Comparison of ENCODE assay signal across 24 cellular contexts in the genomic region with DNA sequence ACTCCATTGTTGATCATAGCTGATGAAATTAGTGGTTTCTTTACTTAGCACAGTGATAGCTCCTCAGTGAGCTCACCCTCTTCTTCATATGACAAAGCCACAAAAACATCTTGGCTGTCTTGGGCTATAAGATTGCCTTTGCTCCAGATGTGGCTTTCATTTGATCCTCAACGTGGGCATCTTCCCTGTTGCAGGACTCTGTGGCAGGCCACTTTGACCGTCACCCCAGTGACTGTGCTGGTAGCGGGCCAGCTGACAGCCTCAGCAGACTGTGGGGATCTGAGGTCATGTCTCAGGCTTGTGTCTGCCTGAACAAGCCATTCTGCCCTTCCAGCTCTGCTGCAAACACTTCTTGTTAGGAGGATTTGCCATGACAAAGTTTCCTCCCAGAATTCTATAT.
DNase-seq lines count a peak whose midpoint lies in the region; ATAC-seq lines count a peak whose summit lies in the region.
"Had no signal": no experiment of that assay in that cellular context is flagged by ENCODE, and none has a peak within 500 bp of the region (broad histone marks: within the 10 kb centered on the region; RNA-seq: fewer than 3 reads in every experiment).

No MANE protein-coding gene starts in this region.

- H2AK5ac ChIP-seq in mesenchymal stem cell (ENCODE audit: low read length, severe bottlenecking): no peak overlapping the region

- no peak overlapping the region for H3K14ac ChIP-seq in mesenchymal stem cell (ENCODE audit: low read length in 2 of 2)

- no peak overlapping the region for H3K23ac ChIP-seq in mesenchymal stem cell (ENCODE audit: low read length in 2 of 2)

- WGBS in GM23248 (ENCODE audit: low coverage in 1 of 2, low lambda C conversion rate in 2 of 2, missing lambda C conversion rate in 2 of 2), 2 experiments: 30 to 36% methylated on average over 3 of the region's 3 CpGs
- WGBS in mesenchymal stem cell: 89% methylated on average over 3 of the region's 3 CpGs

- H4K8ac ChIP-seq in mesenchymal stem cell (ENCODE audit: low read length): no peak overlapping the region

- no peaks in the 10 kb centered on the region for H3K79me1 ChIP-seq in mesenchymal stem cell (replicated peaks; ENCODE audit: low read length, poor library complexity, severe bottlenecking)

- H3K18ac ChIP-seq in mesenchymal stem cell (ENCODE audit: low read depth in 1 of 2, low read length in 2 of 2): peak overlapping the region; percentile 3 to 40

- H2BK120ac ChIP-seq in mesenchymal stem cell (ENCODE audit: low read depth, low read length): no peak overlapping the region

- in situ Hi-C loops in GM23248 (cut with MboI): no loop called here

- H3F3A ChIP-seq in GM23248 (ENCODE audit: insufficient read depth): peaks cover 41% of the 10 kb centered on the region

- no peak overlapping the region for H4K91ac ChIP-seq in mesenchymal stem cell (ENCODE audit: low read length)

- no peak overlapping the region for H2BK5ac ChIP-seq in mesenchymal stem cell (ENCODE audit: low read depth, low read length, poor library complexity, severe bottlenecking)

- no peaks in the 10 kb centered on the region for H3K79me2 ChIP-seq in GM23248 (ENCODE audit: insufficient read depth)

- H3K9ac ChIP-seq in GM23248 (no peak overlapping the region), mesenchymal stem cell (ENCODE audit: low read length) (no peak overlapping the region)

- H3K4me1 ChIP-seq in GM23248 (ENCODE audit: insufficient read depth): peaks cover 43% of the 10 kb centered on the region
- H3K4me1 ChIP-seq in mesenchymal stem cell (ENCODE audit: control insufficient read depth, insufficient read depth, low read depth, low read length): peaks cover 5% of the 10 kb centered on the region
- H3K4me1 ChIP-seq: Caco-2 had no signal

- peak overlapping the region; percentile 38 to 67 for H2BK12ac ChIP-seq in mesenchymal stem cell (ENCODE audit: low read length in 2 of 2)

- peak overlapping the region; percentile 35; the same call in 1 of the 2 replicates for H2AFZ ChIP-seq in GM23248
- no peak overlapping the region for H2AFZ ChIP-seq in mesenchymal stem cell (ENCODE audit: low read depth, low read length)

- H3K36me3 ChIP-seq in GM23248 (ENCODE audit: low read depth) (no peaks in the 10 kb centered on the region), mesenchymal stem cell (ENCODE audit: control insufficient read depth in 1 of 2, insufficient read depth in 2 of 2, low read depth in 1 of 2, low read length in 2 of 2) (no peaks in the 10 kb centered on the region)
- H3K36me3 ChIP-seq: esophagus muscularis mucosa, pancreas, spleen, tibial nerve had no signal

- no peak overlapping the region for H2BK15ac ChIP-seq in mesenchymal stem cell (ENCODE audit: low read depth, poor library complexity, severe bottlenecking)

- DNase-seq in AG20443 (ENCODE audit: low spot score) (peak; percentile 70), GM23248 (peak; percentile 78), astrocyte of the hippocampus (ENCODE audit: low read depth, low spot score) (peak; percentile 18), mesenchymal stem cell (no peak), HUDEP-2 (lab: John Stamatoyannopoulos, UW; ENCODE audit: unreplicated experiment in 76 of 76) (no peak), NCI-H2081 treated with DMSO at 0.1 percent for 48 hours (lab: John Stamatoyannopoulos, UW) (no peak)
- DNase-seq: activated CD4-positive, alpha-beta T cell treated with anti-CD3 and anti-CD28 coated beads for 1 hour; activated CD8-positive, alpha-beta T cell treated with anti-CD3 and anti-CD28 coated beads for 36 hours; Caco-2; central memory CD4-positive, alpha-beta T cell; DMS79; endodermal cell; KG1; left ventricle myocardium superior; NCI-H1436; NCI-H2107; NCI-H748 treated with DMSO at 0.1 percent for 48 hours; pancreas; retina; spleen had no signal

- H3K9me2 ChIP-seq in GM23248 (ENCODE audit: insufficient read depth): no peaks in the 10 kb centered on the region

- H3K4me3 ChIP-seq in GM23248: no peak overlapping the region
- no peak overlapping the region for H3K4me3 ChIP-seq in mesenchymal stem cell (ENCODE audit: insufficient read depth in 1 of 2, low read depth in 1 of 2, low read length in 2 of 2)
- H3K4me3 ChIP-seq: esophagus muscularis mucosa, pancreas, spleen, tibial nerve had no signal

- H3K4ac ChIP-seq in mesenchymal stem cell (ENCODE audit: low read depth in 1 of 2, low read length in 2 of 2): no peak overlapping the region

- ATAC-seq in GM21515 (IDR thresholded peaks at IDR 0.05; ENCODE audit: unreplicated experiment): no peak
- ATAC-seq: activated CD8-positive, alpha-beta T cell treated with anti-CD3 and anti-CD28 coated beads for 36 hours; left ventricle myocardium superior; natural killer cell treated with Interleukin-12 subunit alpha and Interleukin-12 subunit beta and Interleukin-15 and Interleukin-18, amount 100 ng/mL, for 72 hours; pancreas had no signal

- H3K4me2 ChIP-seq in GM23248 (ENCODE audit: unreplicated experiment) (peak overlapping the region; percentile 26), mesenchymal stem cell (ENCODE audit: low read length, poor library complexity, severe bottlenecking) (no peak overlapping the region)

- H4K20me1 ChIP-seq in GM23248 (ENCODE audit: insufficient read depth): no peaks in the 10 kb centered on the region

- H3K9me3 ChIP-seq in GM23248 (ENCODE audit: low read depth): no peaks in the 10 kb centered on the region
- H3K9me3 ChIP-seq in mesenchymal stem cell (ENCODE audit: control insufficient read depth, low read length): no peaks in the 10 kb centered on the region
- H3K9me3 ChIP-seq: Caco-2, esophagus muscularis mucosa, pancreas, spleen, tibial nerve had no signal

- peak overlapping the region; percentile 34 for H3K27ac ChIP-seq in GM23248
- H3K27ac ChIP-seq in mesenchymal stem cell (ENCODE audit: low read length, poor library complexity, severe bottlenecking): no peak overlapping the region
- H3K27ac ChIP-seq: esophagus muscularis mucosa, pancreas, spleen, tibial nerve had no signal

- no peaks in the 10 kb centered on the region for H3K27me3 ChIP-seq in GM23248 (replicated peaks; ENCODE audit: insufficient read depth)
- H3K27me3 ChIP-seq in mesenchymal stem cell (ENCODE audit: control insufficient read depth in 1 of 2, insufficient read depth in 1 of 2, low read length in 2 of 2): no peaks in the 10 kb centered on the region
- H3K27me3 ChIP-seq: esophagus muscularis mucosa, pancreas, spleen, tibial nerve had no signal

Comparison
In these comparisons a context has a peak if more than half of its experiments do, and no peak if none do; other contexts are left out.
1. DNase-seq: peak in AG20443 (single experiment), GM23248 (single experiment) and astrocyte of the hippocampus (single experiment); none in mesenchymal stem cell (single experiment), HUDEP-2 (0 of 76) and NCI-H2081 treated with DMSO at 0.1 percent for 48 hours (single experiment).